Comparison of ENCODE assay signal across 1 cellular context in the genomic region with DNA sequence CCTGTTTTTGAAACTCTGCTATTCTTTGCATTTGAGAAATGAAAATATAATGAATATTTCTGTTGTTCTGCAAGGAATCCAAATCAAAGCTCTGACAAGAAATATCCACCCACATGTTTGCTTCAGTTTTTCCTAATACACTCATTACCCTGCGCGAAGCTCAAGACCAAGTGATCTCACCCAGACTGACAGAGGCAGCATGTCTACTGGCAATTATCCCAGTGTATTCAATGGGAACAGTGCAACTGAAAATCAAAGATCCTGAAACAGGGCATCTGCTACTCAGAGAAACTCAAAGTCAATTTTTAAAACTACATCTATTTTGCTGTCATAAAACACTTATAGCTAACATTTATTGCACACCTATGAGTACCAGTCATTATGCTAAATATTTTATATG.
TF ChIP-seq lines count a peak whose summit lies in the region.

No MANE protein-coding gene starts in this region.

TF ChIP-seq in WTC11, 78 proteins besides CTCF, POLR2A, EP300 and RAD21 (continued from another document):
- TF ChIP-seq, protein P1, sequence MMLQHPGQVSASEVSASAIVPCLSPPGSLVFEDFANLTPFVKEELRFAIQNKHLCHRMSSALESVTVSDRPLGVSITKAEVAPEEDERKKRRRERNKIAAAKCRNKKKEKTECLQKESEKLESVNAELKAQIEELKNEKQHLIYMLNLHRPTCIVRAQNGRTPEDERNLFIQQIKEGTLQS (CRISPR knock-in tag; conservative IDR thresholded peaks at IDR 0.05): no peak
- TF ChIP-seq, protein P2, sequence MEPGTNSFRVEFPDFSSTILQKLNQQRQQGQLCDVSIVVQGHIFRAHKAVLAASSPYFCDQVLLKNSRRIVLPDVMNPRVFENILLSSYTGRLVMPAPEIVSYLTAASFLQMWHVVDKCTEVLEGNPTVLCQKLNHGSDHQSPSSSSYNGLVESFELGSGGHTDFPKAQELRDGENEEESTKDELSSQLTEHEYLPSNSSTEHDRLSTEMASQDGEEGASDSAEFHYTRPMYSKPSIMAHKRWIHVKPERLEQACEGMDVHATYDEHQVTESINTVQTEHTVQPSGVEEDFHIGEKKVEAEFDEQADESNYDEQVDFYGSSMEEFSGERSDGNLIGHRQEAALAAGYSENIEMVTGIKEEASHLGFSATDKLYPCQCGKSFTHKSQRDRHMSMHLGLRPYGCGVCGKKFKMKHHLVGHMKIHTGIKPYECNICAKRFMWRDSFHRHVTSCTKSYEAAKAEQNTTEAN (CRISPR knock-in tag; IDR thresholded peaks at IDR 0.05): no peak
- TF ChIP-seq TP53 (CRISPR knock-in tag; IDR thresholded peaks at IDR 0.05) (no peak), ZNF219 (CRISPR knock-in tag; IDR thresholded peaks at IDR 0.05; ENCODE audit: borderline replicate concordance) (no peak)
